Comparison of ENCODE assay signal across 12 cellular contexts in the genomic region with DNA sequence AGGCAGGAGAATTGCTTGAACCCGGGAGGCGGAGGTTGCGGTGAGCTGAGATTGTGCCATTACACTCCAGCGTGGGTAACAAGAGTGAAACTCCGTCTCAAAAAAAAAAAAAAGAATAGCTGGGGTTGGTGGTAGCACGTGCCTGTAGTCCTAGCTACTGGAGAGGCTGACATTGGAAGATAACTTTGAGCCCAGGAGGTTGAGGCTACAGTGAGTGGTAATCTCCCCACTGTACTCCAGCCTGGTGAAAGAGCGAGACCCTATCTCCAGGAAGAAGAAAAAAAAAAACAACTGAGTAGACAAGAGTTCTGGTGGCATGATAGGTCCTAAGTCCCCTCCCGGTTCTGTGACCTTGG. TPM values are rescaled to one million over a fixed set of nuclear protein-coding genes. Genes with fewer than 3 reads are reported as not detected.
DNase-seq lines count a peak whose midpoint lies in the region; ATAC-seq and TF ChIP-seq lines count a peak whose summit lies in the region.
"Had no signal": no experiment of that assay in that cellular context is flagged by ENCODE, and none has a peak within 500 bp of the region (broad histone marks: within the 10 kb centered on the region; RNA-seq: fewer than 3 reads in every experiment).

No MANE protein-coding gene starts in this region.

- peaks cover 17% of the 10 kb centered on the region for H3K4me1 Mint-ChIP-seq in activated naive CD4-positive, alpha-beta T cell treated with anti-CD3 and anti-CD28 coated beads, Interleukin-2, amount 50 U/mL, for 24 hours
- peaks cover 20% of the 10 kb centered on the region for H3K4me1 Mint-ChIP-seq in type B pancreatic cell (ENCODE audit: unreplicated experiment)

- no peak overlapping the region for H2AFZ ChIP-seq in hepatocyte

- no peaks in the 10 kb centered on the region for H4K20me1 ChIP-seq in hepatocyte (ENCODE audit: insufficient read depth, poor library complexity, severe bottlenecking)

- H3K36me3 ChIP-seq in hepatocyte (replicated peaks; ENCODE audit: insufficient read depth, low read depth) (no peaks in the 10 kb centered on the region), testis (ENCODE audit: low read depth, missing control alignments) (no peaks in the 10 kb centered on the region)
- H3K36me3 ChIP-seq: esophagus squamous epithelium, uterus had no signal

- no peaks in the 10 kb centered on the region for H3K79me2 ChIP-seq in hepatocyte

- WGBS in hepatocyte (ENCODE audit: low lambda C conversion rate, missing lambda C conversion rate) = 85% methylated on average over 8 of the region's 8 CpGs
- 71 to 84% methylated on average over 8 of the region's 8 CpGs for WGBS in testis, 2 donors

- TF ChIP-seq CTCF in VCaP (conservative IDR thresholded peaks at IDR 0.05) = no peak
- no peak for TF ChIP-seq CTCF in hepatocyte (IDR thresholded peaks at IDR 0.05; ENCODE audit: poor library complexity)
- no peak for TF ChIP-seq CTCF in type B pancreatic cell (conservative IDR thresholded peaks at IDR 0.05)
- no peak for TF ChIP-seq CTCF in testis (IDR thresholded peaks at IDR 0.05)
- no peak for TF ChIP-seq CTCF in omental fat pad (IDR thresholded peaks at IDR 0.05)

- DNase-seq in activated naive CD4-positive, alpha-beta T cell treated with Interleukin-2 at 50 U/mL for 16 hours = no peak
- DNase-seq in hepatocyte (ENCODE audit: low spot score) = no peak
- no peak for DNase-seq in type B pancreatic cell (ENCODE audit: extremely low spot score, unreplicated experiment)
- DNase-seq in testis = no peak
- DNase-seq in omental fat pad (ENCODE audit: low spot score) = no peak
- DNase-seq: DMS79 treated with DMSO at 0.1 percent for 48 hours, NCI-H2029 treated with DMSO at 0.1 percent for 48 hours, uterus had no signal

- no peaks in the 10 kb centered on the region for H3K27me3 ChIP-seq in hepatocyte
- H3K27me3 ChIP-seq in testis = no peaks in the 10 kb centered on the region
- H3K27me3 ChIP-seq: uterus had no signal

- H3K27ac ChIP-seq in VCaP = peak overlapping the region; percentile 73; the same call in 1 of the 2 replicates
- no peak overlapping the region for H3K27ac ChIP-seq in hepatocyte
- H3K27ac ChIP-seq in testis = no peak overlapping the region
- H3K27ac ChIP-seq: uterus had no signal

- H3K27me3 Mint-ChIP-seq in activated naive CD4-positive, alpha-beta T cell treated with anti-CD3 and anti-CD28 coated beads, Interleukin-2, amount 50 U/mL, for 24 hours = peaks cover 5% of the 10 kb centered on the region
- no peaks in the 10 kb centered on the region for H3K27me3 Mint-ChIP-seq in type B pancreatic cell

- H3K9me3 Mint-ChIP-seq in activated naive CD4-positive, alpha-beta T cell treated with anti-CD3 and anti-CD28 coated beads, Interleukin-2, amount 50 U/mL, for 24 hours = no peaks in the 10 kb centered on the region
- H3K9me3 Mint-ChIP-seq in type B pancreatic cell = no peaks in the 10 kb centered on the region

- H3K36me3 Mint-ChIP-seq in activated naive CD4-positive, alpha-beta T cell treated with anti-CD3 and anti-CD28 coated beads, Interleukin-2, amount 50 U/mL, for 24 hours = no peaks in the 10 kb centered on the region
- peaks cover 9% of the 10 kb centered on the region for H3K36me3 Mint-ChIP-seq in type B pancreatic cell

- H3K27ac Mint-ChIP-seq in activated naive CD4-positive, alpha-beta T cell treated with anti-CD3 and anti-CD28 coated beads, Interleukin-2, amount 50 U/mL, for 24 hours = no peak overlapping the region
- H3K27ac Mint-ChIP-seq in type B pancreatic cell = peak overlapping the region; percentile 62

- H3K4me1 ChIP-seq in hepatocyte (ENCODE audit: insufficient read depth) (peaks cover 16% of the 10 kb centered on the region), testis (peaks cover 13% of the 10 kb centered on the region)
- H3K4me1 ChIP-seq: uterus had no signal

- intact Hi-C loops in testis (cut with DNase I; ENCODE audit: low total_unique reads) = no loop called here

- H3K4me2 ChIP-seq in hepatocyte = peak overlapping the region; percentile 82

- peak overlapping the region; percentile 83 for H3K4me3 Mint-ChIP-seq in activated naive CD4-positive, alpha-beta T cell treated with anti-CD3 and anti-CD28 coated beads, Interleukin-2, amount 50 U/mL, for 24 hours
- peak overlapping the region; percentile 81 for H3K4me3 Mint-ChIP-seq in type B pancreatic cell

- ATAC-seq in GM18858 (IDR thresholded peaks at IDR 0.05; ENCODE audit: unreplicated experiment) (no peak), omental fat pad (ENCODE audit: low FRiP score) (no peak)

- no peak for TF ChIP-seq POLR2A in testis (IDR thresholded peaks at IDR 0.05)

- H3K9me3 ChIP-seq in hepatocyte (ENCODE audit: low read depth) = no peaks in the 10 kb centered on the region
- H3K9me3 ChIP-seq in testis = no peaks in the 10 kb centered on the region
- H3K9me3 ChIP-seq: esophagus squamous epithelium, uterus had no signal

- no peak overlapping the region for H3K4me3 ChIP-seq in hepatocyte
- no peak overlapping the region for H3K4me3 ChIP-seq in testis
- H3K4me3 ChIP-seq: uterus had no signal

- H3K9me2 ChIP-seq in hepatocyte (replicated peaks; ENCODE audit: insufficient read depth) = no peaks in the 10 kb centered on the region

RNA-seq across cellular contexts. Expression of a gene that starts 26.3 kb away (rescaled TPM):
- total RNA-seq in hepatocyte (76.4 and 79.9 TPM in 2 replicates), type B pancreatic cell (ENCODE audit: low replicate concordance) (91.5 and 124 TPM in 2 replicates), testis (100 to 1,000 TPM; 103 to 133 TPM), omental fat pad (10 to 100 TPM; 63.0 to 99.8 (median 75.9) TPM)
- polyA plus RNA-seq in hepatocyte (37.6 and 59.2 TPM in 2 replicates), testis (ENCODE audit: insufficient read depth, low read depth, low replicate concordance) (79.8 TPM)

RNA-seq across cellular contexts. Expression of a gene that starts 26.5 kb away (rescaled TPM):
- total RNA-seq in hepatocyte (29.0 and 33.0 TPM in 2 replicates), type B pancreatic cell (ENCODE audit: low replicate concordance) (23.0 and 25.1 TPM in 2 replicates), testis (100 to 1,000 TPM in 1 of 2 donors, 10 to 100 TPM in 1; 69.3 to 131 TPM), omental fat pad (10 to 100 TPM in 3 of 4 donors, 1 to 10 TPM in 1; 10.0 to 33.3 (median 25.2) TPM)
- polyA plus RNA-seq in hepatocyte (55.7 and 58.4 TPM in 2 replicates), testis (ENCODE audit: insufficient read depth, low read depth, low replicate concordance) (164 TPM)

RNA-seq across cellular contexts. Expression of a gene that starts 46.4 kb away (rescaled TPM):
- total RNA-seq in hepatocyte = 13.4 and 14.4 TPM in 2 replicates
- polyA plus RNA-seq in hepatocyte = 37.2 and 40.6 TPM in 2 replicates
- total RNA-seq in type B pancreatic cell (ENCODE audit: low replicate concordance) = 16.3 and 112 TPM in 2 replicates
- 1 to 10 TPM; 8.0 to 9.8 TPM for total RNA-seq in testis
- 10.7 TPM for polyA plus RNA-seq in testis (ENCODE audit: insufficient read depth, low read depth, low replicate concordance)
- total RNA-seq in omental fat pad = 10 to 100 TPM in 3 of 4 donors, 1 to 10 TPM in 1; 4.0 to 60.5 (median 20.0) TPM

RNA-seq across cellular contexts. Expression of a gene that starts 58.2 kb away (rescaled TPM):
- 31.0 and 31.1 TPM in 2 replicates for total RNA-seq in hepatocyte
- 85.6 and 91.0 TPM in 2 replicates for polyA plus RNA-seq in hepatocyte
- total RNA-seq in type B pancreatic cell (ENCODE audit: low replicate concordance) = 141 and 186 TPM in 2 replicates
- total RNA-seq in testis = 100 to 1,000 TPM; 114 to 115 TPM
- 159 TPM for polyA plus RNA-seq in testis (ENCODE audit: insufficient read depth, low read depth, low replicate concordance)
- total RNA-seq in omental fat pad = 10 to 100 TPM; 40.1 to 70.1 (median 52.5) TPM
